In the genomic region with DNA sequence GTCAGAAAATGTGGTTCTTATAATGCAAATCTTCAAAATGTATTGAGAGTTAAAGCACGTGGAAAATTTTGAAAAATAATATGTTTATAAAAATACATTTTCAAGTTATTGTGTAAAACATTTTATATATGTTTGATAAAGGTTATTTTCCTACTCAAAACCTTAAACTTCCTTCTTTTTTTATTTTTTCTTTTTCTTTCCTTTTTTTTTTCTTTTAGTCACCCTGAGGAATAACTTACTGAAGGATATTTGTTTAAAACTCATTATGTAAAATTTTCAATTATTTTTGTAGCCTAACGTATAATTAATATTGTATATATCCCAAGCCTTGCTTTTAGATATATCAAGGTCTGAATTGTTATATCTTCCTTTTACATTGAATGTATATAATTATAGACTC, we compare ENCODE assay signal across 1 cellular context.
TF ChIP-seq lines count a peak whose summit lies in the region.

No MANE protein-coding gene starts in this region.

TF ChIP-seq in K562, 482 proteins besides CTCF, POLR2A, EP300 and RAD21 (continued from another document):
- TF ChIP-seq ZBTB40 (IDR thresholded peaks at IDR 0.05) (peak; percentile 52), ZBTB40 (CRISPR knock-in tag; IDR thresholded peaks at IDR 0.05) (no peak), ZBTB8A (IDR thresholded peaks at IDR 0.05; ENCODE audit: partially characterized antibody) (no peak)
